Comparison of ENCODE assay signal across 7 cellular contexts in genomic region chr18:80175451-80176235, GRCh38.
A peak's percentile ranks its signal among the peaks of the same experiment; 100 is the strongest.
DNase-seq lines count a peak whose midpoint lies in the region; ATAC-seq and TF ChIP-seq lines count a peak whose summit lies in the region.

No MANE protein-coding gene starts in this region.

- H3K4me1 Mint-ChIP-seq in activated CD8-positive, alpha-beta T cell treated with anti-CD3 and anti-CD28 coated beads for 36 hours (ENCODE audit: low read depth) = peaks cover 18% of the 10 kb centered on the region

- no peaks in the 10 kb centered on the region for H3K36me3 ChIP-seq in effector memory CD4-positive, alpha-beta T cell (ENCODE audit: control insufficient read depth, insufficient read depth, low read length)

- no peaks in the 10 kb centered on the region for H3K27me3 ChIP-seq in effector memory CD4-positive, alpha-beta T cell (replicated peaks; ENCODE audit: control insufficient read depth, insufficient read depth, low read length, poor library complexity, severe bottlenecking)

- peaks cover 6% of the 10 kb centered on the region for H3K4me1 ChIP-seq in effector memory CD4-positive, alpha-beta T cell (ENCODE audit: control insufficient read depth, insufficient read depth, low read length, poor library complexity, severe bottlenecking)

- ATAC-seq in activated CD8-positive, alpha-beta T cell treated with anti-CD3 and anti-CD28 coated beads for 36 hours = peak; percentile 89
- no peak for ATAC-seq in HG03039 (IDR thresholded peaks at IDR 0.05; ENCODE audit: unreplicated experiment)
- no peak for ATAC-seq in HG03469 (IDR thresholded peaks at IDR 0.05; ENCODE audit: unreplicated experiment)

- H3K27ac Mint-ChIP-seq in activated CD8-positive, alpha-beta T cell treated with anti-CD3 and anti-CD28 coated beads for 36 hours = peak overlapping the region; percentile 48

- H3K9me3 ChIP-seq in effector memory CD4-positive, alpha-beta T cell (ENCODE audit: control insufficient read depth, low read length) = no peaks in the 10 kb centered on the region

- no peak for TF ChIP-seq POLR2A in erythroblast (IDR thresholded peaks at IDR 0.05; ENCODE audit: low read length)

- intact Hi-C loops in activated CD8-positive, alpha-beta T cell treated with anti-CD3 and anti-CD28 coated beads for 36 hours (cut with micrococcal nuclease) = no loop called here

- no peaks in the 10 kb centered on the region for H3K36me3 Mint-ChIP-seq in activated CD8-positive, alpha-beta T cell treated with anti-CD3 and anti-CD28 coated beads for 36 hours (ENCODE audit: low read depth)

- DNase-seq in NCI-H2107 (lab: John Stamatoyannopoulos, UW) = peak; percentile 14
- DNase-seq in activated CD8-positive, alpha-beta T cell treated with anti-CD3 and anti-CD28 coated beads for 36 hours = peak; percentile 78
- peak; percentile 34 to 47 (median 37) for DNase-seq in effector memory CD4-positive, alpha-beta T cell
- peak; percentile 31 to 45 for DNase-seq in stimulated activated CD8-positive, alpha-beta memory T cell treated with anti-CD3 and anti-CD28 coated beads, Interleukin-7, amount 100 ng/mL, for 4 hours (ENCODE audit: low read depth in 2 of 2)
- DNase-seq in erythroblast (lab: John Stamatoyannopoulos, UW) = no peak

- no peak overlapping the region for H3K27ac ChIP-seq in effector memory CD4-positive, alpha-beta T cell (ENCODE audit: insufficient read depth, low read length, poor library complexity, severe bottlenecking)

- POLR2A ChIA-PET in activated CD8-positive, alpha-beta T cell treated with anti-CD3 and anti-CD28 coated beads for 36 hours (lab: Charles Lee) = no interaction called here

- no peaks in the 10 kb centered on the region for H3K9me3 Mint-ChIP-seq in activated CD8-positive, alpha-beta T cell treated with anti-CD3 and anti-CD28 coated beads for 36 hours

- TF ChIP-seq CTCF in activated CD8-positive, alpha-beta T cell treated with anti-CD3 and anti-CD28 coated beads for 36 hours (IDR thresholded peaks at IDR 0.05) = no peak

- CTCF ChIA-PET in activated CD8-positive, alpha-beta T cell treated with anti-CD3 and anti-CD28 coated beads for 36 hours (lab: Charles Lee) = interaction anchor here (1.7 to 4.4 kb wide), 2 partner anchors 17 to 27 kb away, joined by 7 to 22 read pairs; no protein-coding TSS in a partner anchor

- H3K4me3 Mint-ChIP-seq in activated CD8-positive, alpha-beta T cell treated with anti-CD3 and anti-CD28 coated beads for 36 hours = peak overlapping the region; percentile 9

- no peak overlapping the region for H3K4me3 ChIP-seq in effector memory CD4-positive, alpha-beta T cell (ENCODE audit: insufficient read depth, low read depth, low read length, poor library complexity, severe bottlenecking)

- H3K27me3 Mint-ChIP-seq in activated CD8-positive, alpha-beta T cell treated with anti-CD3 and anti-CD28 coated beads for 36 hours = peaks cover 12% of the 10 kb centered on the region

Comparison
In these comparisons a context has a peak if more than half of its experiments do, and no peak if none do; other contexts are left out.
1. DNase-seq: peak in NCI-H2107 (single experiment), activated CD8-positive, alpha-beta T cell treated with anti-CD3 and anti-CD28 coated beads for 36 hours (single experiment), effector memory CD4-positive, alpha-beta T cell (3 of 3) and stimulated activated CD8-positive, alpha-beta memory T cell treated with anti-CD3 and anti-CD28 coated beads, Interleukin-7, amount 100 ng/mL, for 4 hours (2 of 2); none in erythroblast (0 of 2).